Comparison of ENCODE assay signal across 13 cellular contexts in the genomic region with DNA sequence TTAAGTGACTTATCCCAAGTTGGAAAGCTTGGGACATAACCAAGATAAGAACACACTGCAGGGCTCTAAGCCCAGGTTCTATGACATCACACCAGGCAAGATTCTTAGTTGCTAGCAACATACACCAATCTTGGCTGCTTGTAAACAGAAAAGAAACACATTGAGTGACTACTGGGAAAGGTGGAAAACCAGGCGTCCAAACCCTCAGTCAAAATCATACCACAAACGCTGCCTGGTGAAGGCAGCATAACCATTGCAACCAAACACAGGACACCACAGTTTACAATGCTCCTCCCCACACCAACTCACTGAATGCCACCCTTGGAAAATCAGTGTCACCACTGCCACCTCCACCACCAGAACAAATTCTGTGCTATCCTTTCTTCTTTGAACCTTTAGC.
DNase-seq lines count a peak whose midpoint lies in the region; ATAC-seq and TF ChIP-seq lines count a peak whose summit lies in the region.
"Had no signal": no experiment of that assay in that cellular context is flagged by ENCODE, and none has a peak within 500 bp of the region (broad histone marks: within the 10 kb centered on the region; RNA-seq: fewer than 3 reads in every experiment).

No MANE protein-coding gene starts in this region.

- H3K4me1 ChIP-seq in BLaER1 (peaks cover 36% of the 10 kb centered on the region), heart left ventricle (peaks cover 0 to 36% (median 21%) of the 10 kb centered on the region in 12 donors), ovary (ENCODE audit: insufficient read depth) (peaks cover 4% of the 10 kb centered on the region), Peyer's patch (no peaks in the 10 kb centered on the region)

- no peaks in the 10 kb centered on the region for H3K27me3 ChIP-seq in BLaER1
- no peaks in the 10 kb centered on the region for H3K27me3 ChIP-seq in heart left ventricle
- no peaks in the 10 kb centered on the region for H3K27me3 ChIP-seq in ovary
- no peaks in the 10 kb centered on the region for H3K27me3 ChIP-seq in Peyer's patch

- no peak overlapping the region for H3K4me3 ChIP-seq in BLaER1
- no peak overlapping the region for H3K4me3 ChIP-seq in heart left ventricle
- no peak overlapping the region for H3K4me3 ChIP-seq in ovary
- H3K4me3 ChIP-seq in Peyer's patch, result no peak overlapping the region
- H3K4me3 ChIP-seq: K562 had no signal

- peak overlapping the region; percentile 19; the same call in 1 of the 2 replicates for H3K4me2 ChIP-seq in BLaER1

- TF ChIP-seq CTCF in heart left ventricle (IDR thresholded peaks at IDR 0.05) (no peak), ovary (IDR thresholded peaks at IDR 0.05) (no peak), Peyer's patch (IDR thresholded peaks at IDR 0.05) (no peak)

- TF ChIP-seq EP300 in ovary (IDR thresholded peaks at IDR 0.05), result no peak

- H4K20me1 ChIP-seq in BLaER1, result no peaks in the 10 kb centered on the region

- WGBS in heart left ventricle, 4 donors, result 27 to 58% (median 38%) methylated on average over 2 of the region's 2 CpGs
- 53 to 72% (median 61%) methylated on average over 2 of the region's 2 CpGs for WGBS in ovary, 3 donors

- H3K27ac ChIP-seq in BLaER1, result no peak overlapping the region
- peak overlapping the region in 11 of 12 donors; percentile 1 to 82 (median 58) for H3K27ac ChIP-seq in heart left ventricle
- peak overlapping the region in 1 of 2 donors; percentile 63 for H3K27ac ChIP-seq in ovary
- H3K27ac ChIP-seq in Peyer's patch, result no peak overlapping the region

- TF ChIP-seq POLR2A in heart left ventricle (IDR thresholded peaks at IDR 0.05) (no peak), ovary (IDR thresholded peaks at IDR 0.05) (no peak), Peyer's patch (IDR thresholded peaks at IDR 0.05) (no peak)

- H3K4me3 Mint-ChIP-seq in activated T-helper 1 cell treated with anti-CD3 and anti-CD28 coated beads, Interleukin-12 subunit alpha, Interleukin-12 subunit beta, Interleukin-2, Interleukin-4 antibody, amounts not matched to agents 30 ng/mL and 10 ng/mL and 1 ng/mL, durations not matched to agents 14 hours and 24 hours and 36 hours, result no peak overlapping the region
- H3K4me3 Mint-ChIP-seq: activated naive CD4-positive, alpha-beta T cell treated with anti-CD3 and anti-CD28 coated beads, Interleukin-2, amount 50 U/mL, for 24 hours; stimulated activated memory B cell treated with anti-CD40 and anti-IgM and Interleukin-4, amounts not matched to agents 10 μg/mL and 1 μg/mL and 100 μg/mL, for 72 hours had no signal

- peak; percentile 1 for DNase-seq in activated T-helper 1 cell treated with anti-CD3 and anti-CD28 coated beads, Interleukin-12 subunit alpha, Interleukin-12 subunit beta, Interleukin-2, Interleukin-4 antibody, amounts not matched to agents 30 ng/mL and 10 ng/mL and 1 ng/mL, durations not matched to agents 14 hours and 24 hours and 36 hours (ENCODE audit: low spot score)
- DNase-seq in heart left ventricle (peak in 4 of 5 donors; percentile 28 to 47 (median 39)), ovary (peak in 3 of 5 donors; percentile 29 to 73 (median 32)), Peyer's patch (no peak), NCI-H1048 (lab: John Stamatoyannopoulos, UW) (no peak)
- DNase-seq in activated T-cell treated with anti-CD3 and anti-CD28 coated beads, Interleukin-2, amount 50 U/mL, for 48 hours, result no peak
- DNase-seq: SHP77; stimulated activated CD4-positive, alpha-beta T cell treated with anti-CD3 and anti-CD28 coated beads, Interleukin-4, amount 100 ng/mL, for 24 hours had no signal

- H3K4me1 Mint-ChIP-seq in activated T-helper 1 cell treated with anti-CD3 and anti-CD28 coated beads, Interleukin-12 subunit alpha, Interleukin-12 subunit beta, Interleukin-2, Interleukin-4 antibody, amounts not matched to agents 30 ng/mL and 10 ng/mL and 1 ng/mL, durations not matched to agents 14 hours and 24 hours and 36 hours (ENCODE audit: low read depth), result peaks cover 24% of the 10 kb centered on the region
- H3K4me1 Mint-ChIP-seq: stimulated activated memory B cell treated with anti-CD40 and anti-IgM and Interleukin-4, amounts not matched to agents 10 μg/mL and 1 μg/mL and 100 μg/mL, for 72 hours had no signal

- no peak overlapping the region for H3K9ac ChIP-seq in BLaER1

- H3K9me3 ChIP-seq in BLaER1, result no peaks in the 10 kb centered on the region
- H3K9me3 ChIP-seq in heart left ventricle, result no peaks in the 10 kb centered on the region
- H3K9me3 ChIP-seq in ovary, result no peaks in the 10 kb centered on the region
- H3K9me3 ChIP-seq in Peyer's patch, result no peaks in the 10 kb centered on the region

- H3K36me3 Mint-ChIP-seq in activated T-helper 1 cell treated with anti-CD3 and anti-CD28 coated beads, Interleukin-12 subunit alpha, Interleukin-12 subunit beta, Interleukin-2, Interleukin-4 antibody, amounts not matched to agents 30 ng/mL and 10 ng/mL and 1 ng/mL, durations not matched to agents 14 hours and 24 hours and 36 hours (ENCODE audit: low read depth), result no peaks in the 10 kb centered on the region
- H3K36me3 Mint-ChIP-seq: activated naive CD4-positive, alpha-beta T cell treated with anti-CD3 and anti-CD28 coated beads, Interleukin-2, amount 50 U/mL, for 24 hours; stimulated activated memory B cell treated with anti-CD40 and anti-IgM and Interleukin-4, amounts not matched to agents 10 μg/mL and 1 μg/mL and 100 μg/mL, for 72 hours had no signal

- H3K36me3 ChIP-seq in BLaER1 (no peaks in the 10 kb centered on the region), heart left ventricle (peaks cover 0 to 11% (median 0%) of the 10 kb centered on the region in 9 donors), ovary (no peaks in the 10 kb centered on the region), Peyer's patch (no peaks in the 10 kb centered on the region)

- intact Hi-C loops in activated T-helper 1 cell treated with anti-CD3 and anti-CD28 coated beads, Interleukin-12 subunit alpha, Interleukin-12 subunit beta, Interleukin-2, Interleukin-4 antibody, amounts not matched to agents 30 ng/mL and 10 ng/mL and 1 ng/mL, durations not matched to agents 14 hours and 24 hours and 36 hours (cut with micrococcal nuclease), result loop anchor here (1.0 kb wide), 1 partner anchor 143 kb away; no protein-coding TSS in a partner anchor
- intact Hi-C loops in heart left ventricle (cut with DNase I) (loop anchor here in 3 of 10 donors (2.0 to 10.0 kb wide), 3 partner anchors 78 to 143 kb away; no protein-coding TSS in a partner anchor), ovary (cut with DNase I) (no loop called here)

- H3K27me3 Mint-ChIP-seq in activated T-helper 1 cell treated with anti-CD3 and anti-CD28 coated beads, Interleukin-12 subunit alpha, Interleukin-12 subunit beta, Interleukin-2, Interleukin-4 antibody, amounts not matched to agents 30 ng/mL and 10 ng/mL and 1 ng/mL, durations not matched to agents 14 hours and 24 hours and 36 hours (ENCODE audit: insufficient read depth), result peaks cover 3% of the 10 kb centered on the region
- H3K27me3 Mint-ChIP-seq: activated naive CD4-positive, alpha-beta T cell treated with anti-CD3 and anti-CD28 coated beads, Interleukin-2, amount 50 U/mL, for 24 hours; stimulated activated memory B cell treated with anti-CD40 and anti-IgM and Interleukin-4, amounts not matched to agents 10 μg/mL and 1 μg/mL and 100 μg/mL, for 72 hours had no signal

- H3K27ac Mint-ChIP-seq in activated T-helper 1 cell treated with anti-CD3 and anti-CD28 coated beads, Interleukin-12 subunit alpha, Interleukin-12 subunit beta, Interleukin-2, Interleukin-4 antibody, amounts not matched to agents 30 ng/mL and 10 ng/mL and 1 ng/mL, durations not matched to agents 14 hours and 24 hours and 36 hours, result peak overlapping the region; percentile 46
- H3K27ac Mint-ChIP-seq: activated naive CD4-positive, alpha-beta T cell treated with anti-CD3 and anti-CD28 coated beads, Interleukin-2, amount 50 U/mL, for 24 hours; stimulated activated memory B cell treated with anti-CD40 and anti-IgM and Interleukin-4, amounts not matched to agents 10 μg/mL and 1 μg/mL and 100 μg/mL, for 72 hours had no signal

- H3K9me3 Mint-ChIP-seq in activated T-helper 1 cell treated with anti-CD3 and anti-CD28 coated beads, Interleukin-12 subunit alpha, Interleukin-12 subunit beta, Interleukin-2, Interleukin-4 antibody, amounts not matched to agents 30 ng/mL and 10 ng/mL and 1 ng/mL, durations not matched to agents 14 hours and 24 hours and 36 hours, result no peaks in the 10 kb centered on the region
- H3K9me3 Mint-ChIP-seq: activated naive CD4-positive, alpha-beta T cell treated with anti-CD3 and anti-CD28 coated beads, Interleukin-2, amount 50 U/mL, for 24 hours; stimulated activated memory B cell treated with anti-CD40 and anti-IgM and Interleukin-4, amounts not matched to agents 10 μg/mL and 1 μg/mL and 100 μg/mL, for 72 hours had no signal

- peak; percentile 94 to 98 (median 96) for ATAC-seq in heart left ventricle
- ATAC-seq: esophagus mucosa; K562; stimulated activated memory B cell treated with anti-CD40 and anti-IgM and Interleukin-4, amounts not matched to agents 10 μg/mL and 1 μg/mL and 100 μg/mL, for 72 hours had no signal

Comparison
In these comparisons a context has a peak if more than half of its experiments do, and no peak if none do; other contexts are left out.
1. H3K27ac ChIP-seq: peak in heart left ventricle (11 of 12); none in BLaER1 (single experiment) and Peyer's patch (0 of 4).
2. DNase-seq: peak in activated T-helper 1 cell treated with anti-CD3 and anti-CD28 coated beads, Interleukin-12 subunit alpha, Interleukin-12 subunit beta, Interleukin-2, Interleukin-4 antibody, amounts not matched to agents 30 ng/mL and 10 ng/mL and 1 ng/mL, durations not matched to agents 14 hours and 24 hours and 36 hours (single experiment), heart left ventricle (4 of 5) and ovary (3 of 5); none in activated T-cell treated with anti-CD3 and anti-CD28 coated beads, Interleukin-2, amount 50 U/mL, for 48 hours (0 of 2), Peyer's patch (0 of 3) and NCI-H1048 (single experiment).